20 cellular contexts compared by ENCODE assay signal in genomic region chr2:1400943-1401735, GRCh38. TPM values are rescaled to one million over a fixed set of nuclear protein-coding genes. Genes with fewer than 3 reads are reported as not detected.
DNase-seq lines count a peak whose midpoint lies in the region; ATAC-seq and TF ChIP-seq lines count a peak whose summit lies in the region.
"Had no signal": no experiment of that assay in that cellular context is flagged by ENCODE, and none has a peak within 500 bp of the region (broad histone marks: within the 10 kb centered on the region; RNA-seq: fewer than 3 reads in every experiment).

No MANE protein-coding gene starts in this region.

- peaks cover 4% of the 10 kb centered on the region for H3K4me1 Mint-ChIP-seq in nephron
- no peaks in the 10 kb centered on the region for H3K4me1 Mint-ChIP-seq in nephron progenitor cell
- H3K4me1 Mint-ChIP-seq in mesothelial cell of epicardium = no peaks in the 10 kb centered on the region

- H3K4me3 Mint-ChIP-seq in nephron = no peak overlapping the region
- H3K4me3 Mint-ChIP-seq in nephron progenitor cell = no peak overlapping the region
- H3K4me3 Mint-ChIP-seq in mesothelial cell of epicardium = no peak overlapping the region
- H3K4me3 Mint-ChIP-seq: CD8-positive, alpha-beta memory T cell had no signal

- H3K27ac Mint-ChIP-seq in nephron = peak overlapping the region in 2 of 3 experiments; percentile 12 to 37
- no peak overlapping the region for H3K27ac Mint-ChIP-seq in nephron progenitor cell
- H3K27ac Mint-ChIP-seq in mesothelial cell of epicardium = no peak overlapping the region
- H3K27ac Mint-ChIP-seq: CD8-positive, alpha-beta memory T cell had no signal

- no peak for TF ChIP-seq CTCF in DOHH2 (IDR thresholded peaks at IDR 0.05; ENCODE audit: low read depth, low read length, poor library complexity, severe bottlenecking)
- TF ChIP-seq CTCF in NB4 (IDR thresholded peaks at IDR 0.05; ENCODE audit: low read depth, low read length) = no peak
- TF ChIP-seq CTCF in nephron (IDR thresholded peaks at IDR 0.05; ENCODE audit: unreplicated experiment in 3 of 3) = no peak
- TF ChIP-seq CTCF in lower lobe of right lung (IDR thresholded peaks at IDR 0.05) = no peak
- TF ChIP-seq CTCF in nephron progenitor cell (IDR thresholded peaks at IDR 0.05) = no peak
- no peak for TF ChIP-seq CTCF in mesothelial cell of epicardium (IDR thresholded peaks at IDR 0.05; ENCODE audit: unreplicated experiment)

- H3K4me1 ChIP-seq in DOHH2 (ENCODE audit: control insufficient read depth, low read length) = peaks cover 27% of the 10 kb centered on the region
- H3K4me1 ChIP-seq in lower lobe of right lung = no peaks in the 10 kb centered on the region

- intact Hi-C loops in lower lobe of right lung (cut with DNase I) = no loop called here

- no peak overlapping the region for H3K27ac ChIP-seq in DOHH2 (ENCODE audit: low read depth, low read length)
- no peak overlapping the region for H3K27ac ChIP-seq in lower lobe of right lung

- H4K20me1 ChIP-seq in DOHH2 (ENCODE audit: control insufficient read depth, insufficient read depth, low read depth, low read length) = no peaks in the 10 kb centered on the region

- H3K36me3 ChIP-seq in DOHH2 (ENCODE audit: control insufficient read depth, low read length) = no peaks in the 10 kb centered on the region
- no peaks in the 10 kb centered on the region for H3K36me3 ChIP-seq in lower lobe of right lung

- H3K4me3 ChIP-seq in DOHH2 (ENCODE audit: low read length) = no peak overlapping the region
- H3K4me3 ChIP-seq in NB4 (ENCODE audit: low read depth, low read length) = no peak overlapping the region
- no peak overlapping the region for H3K4me3 ChIP-seq in lower lobe of right lung

- H3K27me3 ChIP-seq in DOHH2 (ENCODE audit: control insufficient read depth, low read length) (no peaks in the 10 kb centered on the region), lower lobe of right lung (ENCODE audit: low read depth) (no peaks in the 10 kb centered on the region)

- peak; percentile 63 for DNase-seq in NB4 (ENCODE audit: low read depth)
- no peak for DNase-seq in lower lobe of right lung
- DNase-seq in nephron progenitor cell = no peak
- DNase-seq in mesothelial cell of epicardium (ENCODE audit: low spot score in 2 of 2, unreplicated experiment in 2 of 2) = no peak
- no peak for DNase-seq in activated CD8-positive, alpha-beta memory T cell treated with anti-CD3 and anti-CD28 coated beads, Interleukin-2, amount 50 U/mL, for 4 hours
- DNase-seq: AML-193; CD8-positive, alpha-beta memory T cell; GOT3; IMR-90; NCI-H1092; NCI-H1694; NCI-H2107; NCI-H345; NCI-H526 treated with DMSO at 0.1 percent for 48 hours; NK-92 treated with Interleukin-12 subunit alpha and Interleukin-12 subunit beta, amount 100 ng/mL, for 24 hours; OCI-M1; T-helper 1 cell had no signal

- no peaks in the 10 kb centered on the region for H3K36me3 Mint-ChIP-seq in nephron (ENCODE audit: low read depth)
- H3K36me3 Mint-ChIP-seq in nephron progenitor cell (ENCODE audit: low read depth) = no peaks in the 10 kb centered on the region
- no peaks in the 10 kb centered on the region for H3K36me3 Mint-ChIP-seq in mesothelial cell of epicardium
- H3K36me3 Mint-ChIP-seq: CD8-positive, alpha-beta memory T cell had no signal

- H3F3A ChIP-seq in DOHH2 (ENCODE audit: control insufficient read depth, insufficient read depth) = no peaks in the 10 kb centered on the region

- TF ChIP-seq POLR2A in NB4 (IDR thresholded peaks at IDR 0.05; ENCODE audit: extremely low read depth, insufficient read length) = no peak

- no peaks in the 10 kb centered on the region for H3K79me2 ChIP-seq in DOHH2 (ENCODE audit: control insufficient read depth, low read length)

- peak; percentile 53 for ATAC-seq in HG02852 (IDR thresholded peaks at IDR 0.05; ENCODE audit: unreplicated experiment)
- no peak for ATAC-seq in lower lobe of right lung

- H3K9me3 ChIP-seq in DOHH2 (ENCODE audit: control insufficient read depth, insufficient read depth, low read length) (no peaks in the 10 kb centered on the region), lower lobe of right lung (no peaks in the 10 kb centered on the region)

- H3K27me3 Mint-ChIP-seq in nephron (ENCODE audit: low read depth) = peaks cover 17% of the 10 kb centered on the region
- H3K27me3 Mint-ChIP-seq in nephron progenitor cell (ENCODE audit: low read depth, poor library complexity) = peaks cover 27% of the 10 kb centered on the region
- H3K27me3 Mint-ChIP-seq in mesothelial cell of epicardium (ENCODE audit: low read depth) = peaks cover 12% of the 10 kb centered on the region

- H3K9me2 ChIP-seq in DOHH2 (replicated peaks; ENCODE audit: control insufficient read depth, low read length) = no peaks in the 10 kb centered on the region

- H3K9me3 Mint-ChIP-seq in nephron (no peaks in the 10 kb centered on the region), nephron progenitor cell (no peaks in the 10 kb centered on the region), mesothelial cell of epicardium (peaks cover 3% of the 10 kb centered on the region)

- peak overlapping the region; percentile 27 for H3K4me2 ChIP-seq in DOHH2 (ENCODE audit: low read length)

RNA-seq across cellular contexts. Expression of gene TPO, which starts 12.1 kb away (rescaled TPM):
- total RNA-seq in lower lobe of right lung (0.21 TPM), mesothelial cell of epicardium (not detected in 3 replicates)
- total RNA-seq: CD8-positive, alpha-beta memory T cell; IMR-90 had no signal

Comparison
In these comparisons a context has a peak if more than half of its experiments do, and no peak if none do; other contexts are left out.
1. H3K27ac Mint-ChIP-seq: peak in nephron (2 of 3); none in nephron progenitor cell (single experiment) and mesothelial cell of epicardium (single experiment).